16 cellular contexts compared by ENCODE assay signal in the genomic region with DNA sequence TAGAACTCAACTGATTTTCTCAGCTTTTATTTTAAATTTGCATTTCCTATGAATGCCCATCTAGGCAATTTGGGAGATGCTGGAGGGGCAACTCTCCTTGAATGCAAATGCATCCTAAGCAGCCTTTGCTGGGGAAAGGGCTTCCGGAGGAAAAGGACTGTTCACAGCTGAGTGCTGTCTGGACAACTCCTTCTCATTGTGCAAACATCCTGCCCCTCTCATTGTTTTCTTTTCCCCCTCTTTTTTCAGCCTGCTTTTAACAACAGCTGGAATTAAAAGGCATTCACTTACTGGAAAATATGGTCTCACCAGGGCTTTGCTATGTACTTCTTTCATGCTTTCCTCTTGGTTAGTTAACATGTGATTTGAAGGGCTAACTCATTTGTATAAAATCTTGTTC.
"Had no signal": no experiment of that assay in that cellular context is flagged by ENCODE, and none has a peak within 500 bp of the region (broad histone marks: within the 10 kb centered on the region; RNA-seq: fewer than 3 reads in every experiment).

No MANE protein-coding gene starts in this region.

- DNase-seq: activated CD4-positive, alpha-beta memory T cell treated with anti-CD3 and anti-CD28 coated beads, Interleukin-2, amount 10 ng/mL, durations not matched to agents 7 days and 5 days; activated CD4-positive, alpha-beta T cell treated with anti-CD3 and anti-CD28 coated beads for 48 hours; activated CD4-positive, CD25-positive, alpha-beta regulatory T cell; activated naive CD4-positive, alpha-beta T cell treated with anti-CD3 and anti-CD28 coated beads for 36 hours; activated T-cell treated with anti-CD3 and anti-CD28 coated beads, Interleukin-2, amount 50 U/mL, for 24 hours; anterior cingulate cortex; central memory CD4-positive, alpha-beta T cell; immature natural killer cell; kidney glomerular epithelial cell; mucosa of descending colon; naive thymus-derived CD8-positive, alpha-beta T cell; stimulated activated naive CD4-positive, alpha-beta T cell treated with Interleukin-2 at 50 U/mL for 16 hours; T-cell had no signal

- H3K4me3 Mint-ChIP-seq: activated CD4-positive, alpha-beta memory T cell treated with anti-CD3 and anti-CD28 coated beads, Interleukin-2, amount 10 ng/mL, durations not matched to agents 7 days and 5 days; activated naive CD4-positive, alpha-beta T cell treated with anti-CD3 and anti-CD28 coated beads for 36 hours; activated T-cell treated with anti-CD3 and anti-CD28 coated beads, Interleukin-2, amount 50 U/mL, for 24 hours; brain; immature natural killer cell; memory B cell; naive thymus-derived CD8-positive, alpha-beta T cell; T-cell had no signal

- H3K27me3 Mint-ChIP-seq: activated CD4-positive, alpha-beta memory T cell treated with anti-CD3 and anti-CD28 coated beads, Interleukin-2, amount 10 ng/mL, durations not matched to agents 7 days and 5 days; activated T-cell treated with anti-CD3 and anti-CD28 coated beads, Interleukin-2, amount 50 U/mL, for 24 hours; brain; naive thymus-derived CD8-positive, alpha-beta T cell; T-cell had no signal

- H3K36me3 Mint-ChIP-seq: brain, immature natural killer cell, T-cell had no signal

- H3K4me1 Mint-ChIP-seq: activated CD4-positive, alpha-beta memory T cell treated with anti-CD3 and anti-CD28 coated beads, Interleukin-2, amount 10 ng/mL, durations not matched to agents 7 days and 5 days; immature natural killer cell; memory B cell had no signal

- H3K27ac Mint-ChIP-seq: activated CD4-positive, alpha-beta memory T cell treated with anti-CD3 and anti-CD28 coated beads, Interleukin-2, amount 10 ng/mL, durations not matched to agents 7 days and 5 days; activated naive CD4-positive, alpha-beta T cell treated with anti-CD3 and anti-CD28 coated beads for 36 hours; activated T-cell treated with anti-CD3 and anti-CD28 coated beads, Interleukin-2, amount 50 U/mL, for 24 hours; activated T-helper 2 cell treated with anti-CD3 and anti-CD28 coated beads, Interferon-gamma antibody, Interleukin-2, Interleukin-4, amounts not matched to agents 10 μg/mL and 5 μg/mL and 100 μg/mL, durations not matched to agents 14 hours and 24 hours and 36 hours; immature natural killer cell; memory B cell; naive thymus-derived CD8-positive, alpha-beta T cell; T-cell had no signal

- H3K9me3 Mint-ChIP-seq: activated naive CD4-positive, alpha-beta T cell treated with anti-CD3 and anti-CD28 coated beads for 36 hours; activated T-cell treated with anti-CD3 and anti-CD28 coated beads, Interleukin-2, amount 50 U/mL, for 24 hours; immature natural killer cell; naive thymus-derived CD8-positive, alpha-beta T cell; T-cell had no signal
